ENCODE assay signal across 1 cellular context in the genomic region with DNA sequence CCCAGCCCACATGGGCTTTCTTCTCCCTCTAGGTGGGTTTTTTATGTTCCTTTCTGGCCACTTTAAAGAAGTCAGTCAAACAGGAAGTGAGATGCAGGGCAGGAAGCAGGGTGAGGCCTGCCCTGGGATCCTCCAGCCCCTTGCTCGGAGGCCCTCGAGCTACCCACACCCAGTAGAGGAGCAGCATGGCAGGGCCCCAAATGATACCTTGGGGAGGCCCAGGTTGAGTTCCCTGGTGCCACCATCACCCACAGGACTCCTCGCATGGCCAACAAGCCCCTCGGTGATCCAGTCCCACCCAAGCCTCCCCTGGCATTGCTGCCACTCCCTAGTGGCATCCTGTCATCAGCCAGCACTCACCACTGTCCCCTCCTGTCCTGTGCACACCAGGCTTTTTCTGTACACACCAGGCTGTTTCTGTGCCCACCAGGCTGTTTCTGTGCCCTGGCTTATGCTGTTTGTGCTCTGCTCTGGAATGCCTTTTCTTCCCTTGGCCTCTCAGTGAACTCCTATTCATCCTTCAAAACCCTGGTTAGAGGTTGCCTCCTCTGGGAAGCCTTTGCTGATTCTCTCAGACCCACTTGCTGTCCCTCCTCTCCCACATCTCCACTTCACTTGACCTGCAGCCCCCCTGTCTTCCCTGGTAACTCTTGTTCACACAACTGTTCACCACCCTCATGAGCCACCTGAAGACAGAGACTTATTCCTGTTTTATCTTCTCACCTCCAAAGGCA.
TF ChIP-seq lines count a peak whose summit lies in the region.

No MANE protein-coding gene starts in this region.

TF ChIP-seq in HepG2, 621 proteins besides CTCF, POLR2A, EP300 and RAD21:
- TF ChIP-seq, protein P1, sequence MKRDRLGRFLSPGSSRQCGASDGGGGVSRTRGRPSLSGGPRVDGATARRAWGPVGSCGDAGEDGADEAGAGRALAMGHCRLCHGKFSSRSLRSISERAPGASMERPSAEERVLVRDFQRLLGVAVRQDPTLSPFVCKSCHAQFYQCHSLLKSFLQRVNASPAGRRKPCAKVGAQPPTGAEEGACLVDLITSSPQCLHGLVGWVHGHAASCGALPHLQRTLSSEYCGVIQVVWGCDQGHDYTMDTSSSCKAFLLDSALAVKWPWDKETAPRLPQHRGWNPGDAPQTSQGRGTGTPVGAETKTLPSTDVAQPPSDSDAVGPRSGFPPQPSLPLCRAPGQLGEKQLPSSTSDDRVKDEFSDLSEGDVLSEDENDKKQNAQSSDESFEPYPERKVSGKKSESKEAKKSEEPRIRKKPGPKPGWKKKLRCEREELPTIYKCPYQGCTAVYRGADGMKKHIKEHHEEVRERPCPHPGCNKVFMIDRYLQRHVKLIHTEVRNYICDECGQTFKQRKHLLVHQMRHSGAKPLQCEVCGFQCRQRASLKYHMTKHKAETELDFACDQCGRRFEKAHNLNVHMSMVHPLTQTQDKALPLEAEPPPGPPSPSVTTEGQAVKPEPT (CRISPR knock-in tag; IDR thresholded peaks at IDR 0.05; ENCODE audit: low read depth), result no peak
- no peak for TF ChIP-seq EEA1 (CRISPR knock-in tag; IDR thresholded peaks at IDR 0.05; ENCODE audit: borderline replicate concordance)
- TF ChIP-seq CHD2 (IDR thresholded peaks at IDR 0.05; ENCODE audit: low read depth, low read length), result no peak
- TF ChIP-seq, protein P2, sequence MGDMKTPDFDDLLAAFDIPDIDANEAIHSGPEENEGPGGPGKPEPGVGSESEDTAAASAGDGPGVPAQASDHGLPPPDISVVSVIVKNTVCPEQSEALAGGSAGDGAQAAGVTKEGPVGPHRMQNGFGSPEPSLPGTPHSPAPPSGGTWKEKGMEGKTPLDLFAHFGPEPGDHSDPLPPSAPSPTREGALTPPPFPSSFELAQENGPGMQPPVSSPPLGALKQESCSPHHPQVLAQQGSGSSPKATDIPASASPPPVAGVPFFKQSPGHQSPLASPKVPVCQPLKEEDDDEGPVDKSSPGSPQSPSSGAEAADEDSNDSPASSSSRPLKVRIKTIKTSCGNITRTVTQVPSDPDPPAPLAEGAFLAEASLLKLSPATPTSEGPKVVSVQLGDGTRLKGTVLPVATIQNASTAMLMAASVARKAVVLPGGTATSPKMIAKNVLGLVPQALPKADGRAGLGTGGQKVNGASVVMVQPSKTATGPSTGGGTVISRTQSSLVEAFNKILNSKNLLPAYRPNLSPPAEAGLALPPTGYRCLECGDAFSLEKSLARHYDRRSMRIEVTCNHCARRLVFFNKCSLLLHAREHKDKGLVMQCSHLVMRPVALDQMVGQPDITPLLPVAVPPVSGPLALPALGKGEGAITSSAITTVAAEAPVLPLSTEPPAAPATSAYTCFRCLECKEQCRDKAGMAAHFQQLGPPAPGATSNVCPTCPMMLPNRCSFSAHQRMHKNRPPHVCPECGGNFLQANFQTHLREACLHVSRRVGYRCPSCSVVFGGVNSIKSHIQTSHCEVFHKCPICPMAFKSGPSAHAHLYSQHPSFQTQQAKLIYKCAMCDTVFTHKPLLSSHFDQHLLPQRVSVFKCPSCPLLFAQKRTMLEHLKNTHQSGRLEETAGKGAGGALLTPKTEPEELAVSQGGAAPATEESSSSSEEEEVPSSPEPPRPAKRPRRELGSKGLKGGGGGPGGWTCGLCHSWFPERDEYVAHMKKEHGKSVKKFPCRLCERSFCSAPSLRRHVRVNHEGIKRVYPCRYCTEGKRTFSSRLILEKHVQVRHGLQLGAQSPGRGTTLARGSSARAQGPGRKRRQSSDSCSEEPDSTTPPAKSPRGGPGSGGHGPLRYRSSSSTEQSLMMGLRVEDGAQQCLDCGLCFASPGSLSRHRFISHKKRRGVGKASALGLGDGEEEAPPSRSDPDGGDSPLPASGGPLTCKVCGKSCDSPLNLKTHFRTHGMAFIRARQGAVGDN (CRISPR knock-in tag; IDR thresholded peaks at IDR 0.05), result peak; percentile 15; the same call in 1 of the 2 replicates
